Comparison of ENCODE assay signal across 15 cellular contexts in the genomic region with DNA sequence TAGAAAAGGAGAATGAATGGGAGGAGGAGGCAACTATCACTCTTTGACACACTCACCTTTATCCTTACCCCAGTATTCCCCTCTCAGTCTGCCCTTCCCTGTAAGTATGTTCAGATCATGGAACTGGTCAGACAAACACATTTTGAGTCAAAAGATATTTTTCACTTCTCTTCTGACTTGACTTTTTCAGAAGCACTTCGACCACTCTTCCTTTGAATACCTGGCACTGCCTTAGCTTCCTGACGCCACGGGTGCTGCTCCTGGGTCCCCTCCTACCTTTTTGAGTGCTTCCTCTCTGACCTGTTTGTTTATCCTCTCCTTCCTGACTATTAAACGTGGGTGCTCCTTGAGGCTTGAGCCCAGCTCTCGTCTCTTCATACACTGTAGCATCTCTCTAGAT. TPM values are rescaled to one million over a fixed set of nuclear protein-coding genes. Genes with fewer than 3 reads are reported as not detected.
DNase-seq lines count a peak whose midpoint lies in the region; ATAC-seq and TF ChIP-seq lines count a peak whose summit lies in the region.
"Had no signal": no experiment of that assay in that cellular context is flagged by ENCODE, and none has a peak within 500 bp of the region (broad histone marks: within the 10 kb centered on the region; RNA-seq: fewer than 3 reads in every experiment).

No MANE protein-coding gene starts in this region.

- H3K4me1 ChIP-seq in upper lobe of right lung, result no peaks in the 10 kb centered on the region

- H3K27me3 ChIP-seq in upper lobe of right lung, result no peaks in the 10 kb centered on the region

- peaks cover 6 to 11% of the 10 kb centered on the region in 2 donors for H3K36me3 Mint-ChIP-seq in activated naive CD4-positive, alpha-beta T cell treated with anti-CD3 and anti-CD28 coated beads, Interleukin-2, amount 50 U/mL, for 72 hours

- ATAC-seq in HG03039 (IDR thresholded peaks at IDR 0.05; ENCODE audit: unreplicated experiment) (peak; percentile 33), upper lobe of right lung (peak; percentile 38)
- ATAC-seq in activated naive CD4-positive, alpha-beta T cell treated with anti-CD3 and anti-CD28 coated beads, Interleukin-2, amount 50 U/mL, for 72 hours, result peak; percentile 29 to 54

- TF ChIP-seq CTCF in upper lobe of right lung (IDR thresholded peaks at IDR 0.05), result no peak

- intact Hi-C loops in upper lobe of right lung (cut with DNase I), result no loop called here

- peak overlapping the region; percentile 89 to 98 for H3K27ac Mint-ChIP-seq in activated naive CD4-positive, alpha-beta T cell treated with anti-CD3 and anti-CD28 coated beads, Interleukin-2, amount 50 U/mL, for 72 hours
- H3K27ac Mint-ChIP-seq: HFFc6 had no signal

- H3K9me3 Mint-ChIP-seq in activated naive CD4-positive, alpha-beta T cell treated with anti-CD3 and anti-CD28 coated beads, Interleukin-2, amount 50 U/mL, for 72 hours, result peaks cover 5 to 6% of the 10 kb centered on the region in 2 donors
- H3K9me3 Mint-ChIP-seq: HFFc6 had no signal

- no peak overlapping the region for H3K27ac ChIP-seq in upper lobe of right lung

- H3K36me3 ChIP-seq in upper lobe of right lung, result no peaks in the 10 kb centered on the region

- no peak overlapping the region for H3K4me3 ChIP-seq in upper lobe of right lung

- peak; percentile 43 for DNase-seq in stimulated activated CD4-positive, alpha-beta T cell treated with anti-CD3 and anti-CD28 coated beads, Interleukin-15, amount 100 ng/mL, for 24 hours
- no peak for DNase-seq in stimulated activated CD4-positive, alpha-beta T cell treated with anti-CD3 and anti-CD28 coated beads, Interleukin-4, amount 100 ng/mL, for 24 hours
- no peak for DNase-seq in activated naive CD4-positive, alpha-beta T cell treated with anti-CD3 and anti-CD28 coated beads, Interleukin-2, amount 50 U/mL, for 72 hours (ENCODE audit: low spot score in 2 of 2)
- DNase-seq in upper lobe of right lung (no peak), SW480 (ENCODE audit: low spot score) (no peak), glomerular visceral epithelial cell (ENCODE audit: extremely low spot score) (no peak), cerebellum (ENCODE audit: low spot score) (no peak)
- DNase-seq: anterior cingulate cortex, erythroblast, head of caudate nucleus, HFFc6, kidney, NCI-H2081 treated with DMSO at 0.1 percent for 48 hours, posterior cingulate gyrus had no signal

- no peaks in the 10 kb centered on the region for H3K9me3 ChIP-seq in upper lobe of right lung

RNA-seq across cellular contexts. Expression of a gene that starts 19.8 kb away (rescaled TPM):
- 1 to 10 TPM in 1 of 2 donors, under 1 TPM in 1; 0.23 to 1.5 TPM for total RNA-seq in activated naive CD4-positive, alpha-beta T cell treated with anti-CD3 and anti-CD28 coated beads, Interleukin-2, amount 50 U/mL, for 72 hours
- total RNA-seq in upper lobe of right lung (1.6 TPM), cerebellum (0.54 TPM)
